In the genomic region with DNA sequence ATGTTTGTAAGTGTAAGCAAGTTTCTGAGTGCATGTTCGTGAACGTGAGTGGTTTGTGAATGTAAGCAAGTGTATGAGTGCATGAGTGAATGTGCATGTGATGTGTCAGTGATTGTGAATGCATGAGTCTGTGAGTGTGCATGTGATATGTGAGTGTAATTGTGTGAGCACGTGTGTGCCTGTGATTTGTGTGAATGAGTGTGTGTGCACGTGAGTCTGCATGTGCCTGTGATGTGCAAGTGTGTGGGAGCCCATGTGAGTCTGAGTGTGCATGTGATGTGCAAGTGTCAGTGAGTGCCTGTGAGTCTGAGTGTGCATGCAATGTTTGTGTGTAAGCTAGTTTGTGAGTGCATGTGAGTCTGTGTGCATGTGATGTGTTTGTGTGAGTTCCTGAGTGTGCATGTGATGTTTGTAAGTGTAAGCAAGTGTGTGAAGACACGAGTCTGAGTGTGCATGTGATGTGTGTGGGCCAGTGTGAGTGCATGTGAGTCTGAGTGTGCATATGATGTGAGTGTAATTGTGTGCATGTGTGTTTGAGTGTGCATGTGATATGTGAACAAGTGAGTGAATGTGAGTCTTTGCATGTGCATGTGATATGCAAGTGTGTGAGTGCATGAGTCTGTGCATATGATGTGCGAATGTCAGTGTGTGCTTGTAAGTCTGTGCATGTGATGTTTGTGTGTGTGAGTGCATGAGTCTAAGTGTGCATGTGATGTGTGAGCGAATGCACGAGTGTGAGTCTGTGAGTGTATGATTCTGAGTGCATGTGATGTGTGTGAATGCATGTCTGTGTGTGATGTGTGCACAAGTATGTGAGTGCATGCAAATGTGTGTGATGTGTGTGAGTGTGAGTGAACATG, we compare ENCODE assay signal across 1 cellular context.
TF ChIP-seq lines count a peak whose summit lies in the region.

No MANE protein-coding gene starts in this region.

TF ChIP-seq in IMR-90, 13 proteins besides CTCF, POLR2A, EP300 and RAD21 (continued from another document):
- TF ChIP-seq, protein P1, sequence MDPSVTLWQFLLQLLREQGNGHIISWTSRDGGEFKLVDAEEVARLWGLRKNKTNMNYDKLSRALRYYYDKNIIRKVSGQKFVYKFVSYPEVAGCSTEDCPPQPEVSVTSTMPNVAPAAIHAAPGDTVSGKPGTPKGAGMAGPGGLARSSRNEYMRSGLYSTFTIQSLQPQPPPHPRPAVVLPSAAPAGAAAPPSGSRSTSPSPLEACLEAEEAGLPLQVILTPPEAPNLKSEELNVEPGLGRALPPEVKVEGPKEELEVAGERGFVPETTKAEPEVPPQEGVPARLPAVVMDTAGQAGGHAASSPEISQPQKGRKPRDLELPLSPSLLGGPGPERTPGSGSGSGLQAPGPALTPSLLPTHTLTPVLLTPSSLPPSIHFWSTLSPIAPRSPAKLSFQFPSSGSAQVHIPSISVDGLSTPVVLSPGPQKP (IDR thresholded peaks at IDR 0.05; ENCODE audit: borderline replicate concordance, low read depth, low read length), result no peak
